ENCODE assay signal across 20 cellular contexts in genomic region chr7:136956671-136957070, GRCh38.
A peak's percentile ranks its signal among the peaks of the same experiment; 100 is the strongest.
DNase-seq lines count a peak whose midpoint lies in the region; ATAC-seq and TF ChIP-seq lines count a peak whose summit lies in the region.
"Had no signal": no experiment of that assay in that cellular context is flagged by ENCODE, and none has a peak within 500 bp of the region (broad histone marks: within the 10 kb centered on the region; RNA-seq: fewer than 3 reads in every experiment).

No MANE protein-coding gene starts in this region.

- in situ Hi-C loops in transverse colon (cut with MboI; ENCODE audit: low pct_ligation_motif_present in 1 of 4, low pct_unique_long_range_greater_than_20kb in 1 of 4, low sequenced_read_pairs in 3 of 4) = no loop called here

- no peak for TF ChIP-seq EP300 in transverse colon (IDR thresholded peaks at IDR 0.05; ENCODE audit: low read depth)

- no peak for TF ChIP-seq POLR2A in transverse colon (IDR thresholded peaks at IDR 0.05)

- no peaks in the 10 kb centered on the region for H3K36me3 Mint-ChIP-seq in glutamatergic neuron (ENCODE audit: unreplicated experiment)
- H3K36me3 Mint-ChIP-seq: naive thymus-derived CD8-positive, alpha-beta T cell had no signal

- H3K4me3 ChIP-seq in left ventricle myocardium inferior = no peak overlapping the region
- H3K4me3 ChIP-seq in right cardiac atrium (ENCODE audit: low read length) = no peak overlapping the region
- no peak overlapping the region for H3K4me3 ChIP-seq in cardiac fibroblast (replicated peaks in 1 of 2; ENCODE audit: low read depth in 2 of 2, low read length in 2 of 2)
- H3K4me3 ChIP-seq in transverse colon = no peak overlapping the region
- H3K4me3 ChIP-seq: cardiac muscle cell, MG63, prostate gland had no signal

- H3K27me3 ChIP-seq in left ventricle myocardium inferior (ENCODE audit: low read depth) (no peaks in the 10 kb centered on the region), right cardiac atrium (ENCODE audit: control insufficient read depth, insufficient read depth) (no peaks in the 10 kb centered on the region), transverse colon (no peaks in the 10 kb centered on the region)
- H3K27me3 ChIP-seq: cardiac muscle cell, MG63 had no signal

- DNase-seq in left ventricle myocardium inferior (no peak), right cardiac atrium (no peak), cardiac fibroblast (ENCODE audit: low read depth in 2 of 2) (peak; percentile 62 to 65), myocyte (ENCODE audit: low read depth) (peak; percentile 14), transverse colon (no peak), glutamatergic neuron (no peak), activated gamma-delta T cell (lab: John Stamatoyannopoulos, UW) (no peak)
- DNase-seq: ACHN; CD4-positive, alpha-beta T cell; DND-41; mammary epithelial cell; MG63; naive thymus-derived CD8-positive, alpha-beta T cell; NCI-H1694 treated with DMSO at 0.1 percent for 48 hours; NCI-H774 had no signal

- peaks cover 3% of the 10 kb centered on the region for H3K36me3 ChIP-seq in left ventricle myocardium inferior
- H3K36me3 ChIP-seq in transverse colon = no peaks in the 10 kb centered on the region
- H3K36me3 ChIP-seq: MG63, prostate gland had no signal

- ATAC-seq in right cardiac atrium = no peak
- no peak for ATAC-seq in HG03196 (IDR thresholded peaks at IDR 0.05; ENCODE audit: unreplicated experiment)
- ATAC-seq: activated T-helper 17 cell treated with anti-CD3 and anti-CD28 coated beads, Interleukin-2, amount 50 U/mL, for 72 hours; naive thymus-derived CD8-positive, alpha-beta T cell had no signal

- intact Hi-C loops in left ventricle myocardium inferior (cut with micrococcal nuclease) (no loop called here), right cardiac atrium (cut with DNase I) (no loop called here), transverse colon (cut with DNase I; ENCODE audit: low total_unique reads) (no loop called here)

- H3K27me3 Mint-ChIP-seq in glutamatergic neuron (ENCODE audit: unreplicated experiment) = no peaks in the 10 kb centered on the region
- H3K27me3 Mint-ChIP-seq: activated T-helper 17 cell treated with anti-CD3 and anti-CD28 coated beads, Interleukin-2, amount 50 U/mL, for 72 hours; CD4-positive, alpha-beta T cell; naive thymus-derived CD8-positive, alpha-beta T cell had no signal

- H3K4me1 ChIP-seq in left ventricle myocardium inferior (peaks cover 34% of the 10 kb centered on the region), right cardiac atrium (ENCODE audit: control insufficient read depth, insufficient read depth, low read length) (peaks cover 4% of the 10 kb centered on the region), transverse colon (peaks cover 0 to 5% (median 2%) of the 10 kb centered on the region in 4 donors)
- H3K4me1 ChIP-seq: prostate gland had no signal

- H3K9me3 ChIP-seq in left ventricle myocardium inferior (replicated peaks) (peaks cover 6% of the 10 kb centered on the region), right cardiac atrium (ENCODE audit: control insufficient read depth, low read length) (no peaks in the 10 kb centered on the region), transverse colon (no peaks in the 10 kb centered on the region)
- H3K9me3 ChIP-seq: MG63, prostate gland had no signal

- WGBS in right cardiac atrium = 66% methylated on average over 3 of the region's 3 CpGs
- WGBS in transverse colon (ENCODE audit: low coverage in 1 of 2), 2 donors = 78 to 80% methylated on average over 2 to 3 of the region's 3 CpGs

- H3K4me3 Mint-ChIP-seq in glutamatergic neuron (ENCODE audit: unreplicated experiment) = no peak overlapping the region
- H3K4me3 Mint-ChIP-seq: activated T-helper 17 cell treated with anti-CD3 and anti-CD28 coated beads, Interleukin-2, amount 50 U/mL, for 72 hours; CD4-positive, alpha-beta T cell; naive thymus-derived CD8-positive, alpha-beta T cell had no signal

- no peak overlapping the region for H3K27ac Mint-ChIP-seq in glutamatergic neuron (ENCODE audit: unreplicated experiment)
- H3K27ac Mint-ChIP-seq: activated T-helper 17 cell treated with anti-CD3 and anti-CD28 coated beads, Interleukin-2, amount 50 U/mL, for 72 hours; CD4-positive, alpha-beta T cell; naive thymus-derived CD8-positive, alpha-beta T cell had no signal

- TF ChIP-seq CTCF in left ventricle myocardium inferior (IDR thresholded peaks at IDR 0.05; ENCODE audit: borderline replicate concordance) = no peak
- no peak for TF ChIP-seq CTCF in cardiac fibroblast (IDR thresholded peaks at IDR 0.05; ENCODE audit: low read depth, low read length)
- TF ChIP-seq CTCF in transverse colon (IDR thresholded peaks at IDR 0.05) = no peak
- TF ChIP-seq CTCF in glutamatergic neuron (IDR thresholded peaks at IDR 0.05; ENCODE audit: partially characterized antibody, unreplicated experiment) = no peak

- peaks cover 2% of the 10 kb centered on the region for H3K9me3 Mint-ChIP-seq in glutamatergic neuron (ENCODE audit: unreplicated experiment)

- H3K27ac ChIP-seq in left ventricle myocardium inferior (replicated peaks) (peak overlapping the region; percentile 0), right cardiac atrium (ENCODE audit: low read length) (no peak overlapping the region), transverse colon (peak overlapping the region in 3 of 4 donors; percentile 7 to 29 (median 11))
- H3K27ac ChIP-seq: cardiac muscle cell, HL-60, prostate gland had no signal

- no peaks in the 10 kb centered on the region for H3K4me1 Mint-ChIP-seq in glutamatergic neuron (ENCODE audit: low read depth, unreplicated experiment)
- H3K4me1 Mint-ChIP-seq: activated T-helper 17 cell treated with anti-CD3 and anti-CD28 coated beads, Interleukin-2, amount 50 U/mL, for 72 hours; naive thymus-derived CD8-positive, alpha-beta T cell had no signal

Comparison
In these comparisons a context has a peak if more than half of its experiments do, and no peak if none do; other contexts are left out.
1. DNase-seq: peak in cardiac fibroblast (2 of 2) and myocyte (single experiment); none in left ventricle myocardium inferior (single experiment), right cardiac atrium (0 of 3), transverse colon (single experiment), glutamatergic neuron (single experiment) and activated gamma-delta T cell (single experiment).